In genomic region chr1:149886112-149886395, GRCh38 we compare ENCODE assay signal across 8 cellular contexts. TPM values are rescaled to one million over a fixed set of nuclear protein-coding genes. Genes with fewer than 3 reads are reported as not detected.
DNase-seq lines count a peak whose midpoint lies in the region; ATAC-seq and TF ChIP-seq lines count a peak whose summit lies in the region.
"Not testable (repeated sequence)": the region's sequence is repeated elsewhere in the genome, so short reads cannot be mapped to it uniquely, and the experiment has no call there.

No MANE protein-coding gene starts in this region.

- TF ChIP-seq CTCF in WTC11 (IDR thresholded peaks at IDR 0.05); cardiac muscle cell (IDR thresholded peaks at IDR 0.05; ENCODE audit: low read depth, low read length); lower lobe of right lung (IDR thresholded peaks at IDR 0.05); sigmoid colon (IDR thresholded peaks at IDR 0.05); uterus (IDR thresholded peaks at IDR 0.05): not testable (repeated sequence)
- TF ChIP-seq CTCF in dorsolateral prefrontal cortex (IDR thresholded peaks at IDR 0.05 in 54 of 56, conservative IDR thresholded peaks at IDR 0.05 in 2 of 56; ENCODE audit: low read depth in 1 of 56, partially characterized antibody in 56 of 56): peak in 1 of 56 donors; percentile 4

- not testable (repeated sequence) for H3K9me3 Mint-ChIP-seq in WTC11

- not testable (repeated sequence) for ATAC-seq in WTC11
- ATAC-seq in lower lobe of right lung: peak; percentile 1 to 4

- H3K36me3 Mint-ChIP-seq in WTC11: not testable (repeated sequence)

- POLR2A ChIA-PET in WTC11 (lab: Charles Lee): interaction anchor here (0.6 to 6.1 kb wide), 15 partner anchors 14 to 1119 kb away, joined by 3 to 51 read pairs (median 8); partner anchors contain the start of genes BOLA1, MTMR11, OTUD7B and SF3B4

- peak overlapping the region; percentile 84 for H3K9ac ChIP-seq in ES-I3 (ENCODE audit: low read depth, low read length)

- not testable (repeated sequence) for H3K27me3 ChIP-seq in dorsolateral prefrontal cortex; cardiac muscle cell; lower lobe of right lung (ENCODE audit: low read depth); sigmoid colon; uterus

- 0 to 1% methylated on average over 19 of the region's 19 CpGs for WGBS in sigmoid colon, 2 donors

- TF ChIP-seq EP300 in sigmoid colon (IDR thresholded peaks at IDR 0.05): not testable (repeated sequence)

- DNase-seq in WTC11 (ENCODE audit: low spot score); dorsolateral prefrontal cortex; cardiac muscle cell (ENCODE audit: low read depth in 1 of 2, low spot score in 1 of 2); lower lobe of right lung; sigmoid colon; uterus: not testable (repeated sequence)

- not testable (repeated sequence) for H3K4me1 ChIP-seq in ES-I3 (ENCODE audit: insufficient read depth, low read length); cardiac muscle cell (ENCODE audit: low read depth); uterus
- H3K4me1 ChIP-seq in lower lobe of right lung: peaks cover 16% of the 10 kb centered on the region
- peaks cover 3 to 32% (median 21%) of the 10 kb centered on the region in 4 donors for H3K4me1 ChIP-seq in sigmoid colon

- H3K4me1 Mint-ChIP-seq in WTC11: not testable (repeated sequence)

- not testable (repeated sequence) for TF ChIP-seq POLR2A in sigmoid colon (IDR thresholded peaks at IDR 0.05); uterus (IDR thresholded peaks at IDR 0.05)

- H3K36me3 ChIP-seq in ES-I3 (ENCODE audit: insufficient read depth, low read length); KOPT-K1 (ENCODE audit: insufficient read depth, low read length); cardiac muscle cell; lower lobe of right lung; sigmoid colon; uterus: not testable (repeated sequence)

- peak overlapping the region; percentile 64 to 99 (median 84) for H3K4me3 ChIP-seq in dorsolateral prefrontal cortex
- peak overlapping the region; percentile 75 for H3K4me3 ChIP-seq in cardiac muscle cell
- H3K4me3 ChIP-seq in lower lobe of right lung: peak overlapping the region; percentile 70
- H3K4me3 ChIP-seq in sigmoid colon: peak overlapping the region; percentile 72 to 79 (median 76)
- H3K4me3 ChIP-seq in uterus: peak overlapping the region; percentile 66 to 72

- CTCF ChIA-PET in WTC11 (lab: Charles Lee): not testable (repeated sequence)

- not testable (repeated sequence) for H3K9me3 ChIP-seq in ES-I3 (ENCODE audit: control insufficient read depth, insufficient read depth, low read length); KOPT-K1 (ENCODE audit: insufficient read depth, low read length, poor library complexity, severe bottlenecking); cardiac muscle cell (ENCODE audit: low read depth); lower lobe of right lung; sigmoid colon; uterus

- not testable (repeated sequence) for H3K27me3 Mint-ChIP-seq in WTC11 (ENCODE audit: low read depth)

- intact Hi-C loops in dorsolateral prefrontal cortex (cut with DNase I); lower lobe of right lung (cut with DNase I); uterus (cut with DNase I; ENCODE audit: low total_unique reads): not testable (repeated sequence)
- intact Hi-C loops in sigmoid colon (cut with DNase I): loop anchor here (10.0 kb wide), 1 partner anchor 179 kb away; the partner anchor contains the start of gene VPS45

- not testable (repeated sequence) for H3K4me3 Mint-ChIP-seq in WTC11

- peak overlapping the region; percentile 93 for H3K27ac ChIP-seq in KOPT-K1 (ENCODE audit: low read depth, low read length, poor library complexity, severe bottlenecking)
- peak overlapping the region; percentile 67 to 100 (median 98) for H3K27ac ChIP-seq in dorsolateral prefrontal cortex
- peak overlapping the region; percentile 98 for H3K27ac ChIP-seq in cardiac muscle cell
- H3K27ac ChIP-seq in lower lobe of right lung: peak overlapping the region; percentile 99
- peak overlapping the region; percentile 97 to 100 (median 99) for H3K27ac ChIP-seq in sigmoid colon
- H3K27ac ChIP-seq in uterus: peak overlapping the region; percentile 99 to 100

- H3K27ac Mint-ChIP-seq in WTC11: not testable (repeated sequence)

TF ChIP-seq in WTC11, 78 proteins besides CTCF, POLR2A, EP300 and RAD21:
- TF ChIP-seq KAT7 (CRISPR knock-in tag; IDR thresholded peaks at IDR 0.05; ENCODE audit: borderline replicate concordance): peak; percentile 80; the same call in 1 of the 2 replicates
- peak; percentile 58; the same call in 1 of the 2 replicates for TF ChIP-seq FOXP1 (CRISPR knock-in tag; IDR thresholded peaks at IDR 0.05; ENCODE audit: borderline replicate concordance)
- peak; percentile 1; the same call in 1 of the 2 replicates for TF ChIP-seq MAX (CRISPR knock-in tag; IDR thresholded peaks at IDR 0.05)
- TF ChIP-seq ATF1 (CRISPR knock-in tag; IDR thresholded peaks at IDR 0.05): 0 out of 2 replicates have a peak, but pooled peaks have one; percentile 11

RNA-seq across cellular contexts. Expression of gene BOLA1, which starts 13.3 kb away (rescaled TPM):
- 15.3 to 19.5 TPM (median 15.4 TPM) in 3 replicates for total RNA-seq in WTC11 (2021)
- 10 to 100 TPM; 10.4 to 23.1 (median 15.9) TPM for total RNA-seq in dorsolateral prefrontal cortex
- 26.2 and 46.0 TPM in 2 replicates for total RNA-seq in cardiac muscle cell
- polyA plus RNA-seq in cardiac muscle cell: 32.5 and 34.0 TPM in 2 replicates
- 11.5 TPM for total RNA-seq in lower lobe of right lung
- 10 to 100 TPM; 36.0 to 61.4 (median 50.6) TPM for total RNA-seq in sigmoid colon
- polyA plus RNA-seq in sigmoid colon: 10 to 100 TPM; 19.2 to 26.6 (median 21.5) TPM
- 10 to 100 TPM in 3 of 4 donors, 1 to 10 TPM in 1; 2.1 to 51.2 (median 15.3) TPM for total RNA-seq in uterus

RNA-seq across cellular contexts. Expression of gene SV2A, which starts 31.6 kb away (rescaled TPM):
- 36.5 to 47.1 TPM (median 38.3 TPM) in 3 replicates for total RNA-seq in WTC11 (2021)
- total RNA-seq in dorsolateral prefrontal cortex: 100 to 1,000 TPM in 113 of 120 experiments, 10 to 100 TPM in 7; 78.3 to 287 (median 196) TPM
- total RNA-seq in cardiac muscle cell: 19.2 and 21.9 TPM in 2 replicates
- 20.0 and 23.3 TPM in 2 replicates for polyA plus RNA-seq in cardiac muscle cell
- total RNA-seq in lower lobe of right lung: 0.86 TPM
- 1 to 10 TPM; 3.3 to 6.9 (median 5.7) TPM for total RNA-seq in sigmoid colon
- polyA plus RNA-seq in sigmoid colon: 1 to 10 TPM in 1 of 3 donors, under 1 TPM in 1, not detected in 1; 0.60 to 2.7 TPM
- 10 to 100 TPM in 2 of 4 donors, 1 to 10 TPM in 2; 1.5 to 22.6 (median 12.0) TPM for total RNA-seq in uterus

RNA-seq across cellular contexts. Expression of gene SF3B4, which starts 41.5 kb away (rescaled TPM):
- total RNA-seq in WTC11 (2021): 83.0 to 90.1 TPM (median 84.7 TPM) in 3 replicates
- total RNA-seq in dorsolateral prefrontal cortex: 10 to 100 TPM; 17.5 to 36.2 (median 25.7) TPM
- total RNA-seq in cardiac muscle cell: 18.1 and 19.1 TPM in 2 replicates
- 74.9 and 75.8 TPM in 2 replicates for polyA plus RNA-seq in cardiac muscle cell
- total RNA-seq in lower lobe of right lung: 45.5 TPM
- total RNA-seq in sigmoid colon: 10 to 100 TPM in 2 of 4 donors, 1 to 10 TPM in 2; 7.8 to 17.7 (median 10.4) TPM
- 10 to 100 TPM; 19.0 to 51.1 (median 30.6) TPM for polyA plus RNA-seq in sigmoid colon
- total RNA-seq in uterus: 10 to 100 TPM; 10.9 to 64.6 (median 15.6) TPM

RNA-seq across cellular contexts. Expression of gene MTMR11, which starts 50.6 kb away (rescaled TPM):
- total RNA-seq in WTC11 (2021) (7.1 to 7.8 TPM (median 7.5 TPM) in 3 replicates), dorsolateral prefrontal cortex (10 to 100 TPM in 106 of 120 experiments, 1 to 10 TPM in 14; 5.4 to 32.3 (median 13.3) TPM), cardiac muscle cell (1.0 and 1.3 TPM in 2 replicates), lower lobe of right lung (20.4 TPM), sigmoid colon (10 to 100 TPM; 10.3 to 22.5 (median 17.9) TPM), uterus (10 to 100 TPM in 3 of 4 donors, 1 to 10 TPM in 1; 6.4 to 48.2 (median 32.1) TPM)
- polyA plus RNA-seq in cardiac muscle cell (0.56 and 2.3 TPM in 2 replicates), sigmoid colon (10 to 100 TPM; 69.9 to 85.8 (median 76.9) TPM)
